In the genomic region with DNA sequence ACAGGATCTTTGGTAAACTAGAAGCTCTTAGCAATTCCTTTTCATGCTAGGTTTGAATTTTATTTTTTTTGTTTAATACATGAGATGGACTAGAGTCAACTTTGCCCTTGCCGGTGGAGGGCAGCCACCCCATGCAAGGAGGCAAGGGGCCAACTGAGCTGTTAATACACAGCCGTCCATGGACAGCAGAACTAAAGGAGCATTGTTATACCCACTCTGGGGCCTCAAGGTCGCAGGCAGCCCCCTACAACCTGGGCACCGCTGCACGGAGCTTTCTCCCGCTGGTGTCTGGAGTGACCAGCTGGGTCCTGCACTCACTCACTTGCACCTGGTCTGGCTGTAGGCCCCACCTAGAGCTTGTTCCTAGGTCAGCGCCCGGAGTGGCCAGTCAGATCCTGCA, we compare ENCODE assay signal across 19 cellular contexts. TPM values are rescaled to one million over a fixed set of nuclear protein-coding genes. Genes with fewer than 3 reads are reported as not detected.
"Had no signal": no experiment of that assay in that cellular context is flagged by ENCODE, and none has a peak within 500 bp of the region (broad histone marks: within the 10 kb centered on the region; RNA-seq: fewer than 3 reads in every experiment).

No MANE protein-coding gene starts in this region.

- H3K9me3 Mint-ChIP-seq: naive B cell, neural progenitor cell had no signal

- ATAC-seq: gastrocnemius medialis, WTC11 had no signal

- H3K4me3 Mint-ChIP-seq: activated CD8-positive, alpha-beta memory T cell treated with anti-CD3 and anti-CD28 coated beads, Interleukin-2, amount 10 ng/mL, durations not matched to agents 7 days and 5 days; endodermal cell; naive B cell; neural progenitor cell; WTC11 had no signal

- DNase-seq: activated CD8-positive, alpha-beta memory T cell treated with anti-CD3 and anti-CD28 coated beads, Interleukin-2, amount 10 ng/mL, durations not matched to agents 7 days and 5 days; activated effector memory CD4-positive, alpha-beta T cell treated with anti-CD3 and anti-CD28 coated beads, Interleukin-2, amount 50 U/mL, for 16 hours; activated T-cell treated with anti-CD3 and anti-CD28 coated beads, Interleukin-2, amount 50 U/mL, for 1 hour; endodermal cell; gastrocnemius medialis; heart right ventricle; left cardiac atrium; naive B cell; ovary; sigmoid colon; spleen; T-helper 1 cell had no signal

- H3K36me3 Mint-ChIP-seq: naive B cell, neural progenitor cell, WTC11 had no signal

- H3K4me2 ChIP-seq: neural progenitor cell had no signal

- H3K27me3 ChIP-seq: ascending aorta, gastrocnemius medialis, heart right ventricle, neural progenitor cell, ovary, sigmoid colon, spleen, tibial nerve, vagina had no signal

- H3K4me3 ChIP-seq: ascending aorta, gastrocnemius medialis, heart right ventricle, neural progenitor cell, ovary, sigmoid colon, spleen, tibial nerve, vagina had no signal

- H3K4me1 ChIP-seq: neural progenitor cell, sigmoid colon, vagina had no signal

- H3K27ac Mint-ChIP-seq: endodermal cell, neural progenitor cell, WTC11 had no signal

- H3K27me3 Mint-ChIP-seq: activated CD8-positive, alpha-beta memory T cell treated with anti-CD3 and anti-CD28 coated beads, Interleukin-2, amount 10 ng/mL, durations not matched to agents 7 days and 5 days; naive B cell had no signal

- H3K27ac ChIP-seq: gastrocnemius medialis, neural progenitor cell, ovary, sigmoid colon, spleen, tibial nerve, vagina had no signal

- H2AFZ ChIP-seq: neural progenitor cell had no signal

- H3K36me3 ChIP-seq: ascending aorta, gastrocnemius medialis, heart right ventricle, neural progenitor cell, ovary, sigmoid colon, tibial nerve, vagina had no signal

- H3K4me1 Mint-ChIP-seq: endodermal cell, neural progenitor cell had no signal

- H3K9me3 ChIP-seq: ascending aorta, gastrocnemius medialis, heart right ventricle, ovary, sigmoid colon, tibial nerve, vagina had no signal

- H3K9ac ChIP-seq: neural progenitor cell had no signal

RNA-seq across cellular contexts. Expression of a gene that starts 47.9 kb away (rescaled TPM):
- total RNA-seq: activated CD8-positive, alpha-beta memory T cell treated with anti-CD3 and anti-CD28 coated beads, Interleukin-2, amount 10 ng/mL, durations not matched to agents 7 days and 5 days; chondrocyte; endodermal cell; epithelial cell of proximal tubule; gastrocnemius medialis; vagina; WTC11 had no signal
